8 cellular contexts compared by ENCODE assay signal in genomic region chr11:46120361-46120710, GRCh38. TPM values are rescaled to one million over a fixed set of nuclear protein-coding genes. Genes with fewer than 3 reads are reported as not detected.
A peak's percentile ranks its signal among the peaks of the same experiment; 100 is the strongest.
DNase-seq lines count a peak whose midpoint lies in the region; ATAC-seq and TF ChIP-seq lines count a peak whose summit lies in the region.

No MANE protein-coding gene starts in this region.

- H3K27me3 Mint-ChIP-seq in T-helper 1 cell treated with Interleukin-12 subunit alpha and Interleukin-12 subunit beta and Interleukin-4 antibody, amounts not matched to agents 30 μg/mL and 1 μg/mL, for 36 hours (ENCODE audit: low read depth), result no peaks in the 10 kb centered on the region
- H3K27me3 Mint-ChIP-seq in endothelial cell (ENCODE audit: unreplicated experiment) (peaks cover 8% of the 10 kb centered on the region), natural killer cell (ENCODE audit: low read depth in 2 of 2) (no peaks in the 10 kb centered on the region)

- TF ChIP-seq CTCF in endothelial cell (IDR thresholded peaks at IDR 0.05; ENCODE audit: unreplicated experiment) (no peak), natural killer cell (IDR thresholded peaks at IDR 0.05) (no peak), GM10248 (IDR thresholded peaks at IDR 0.05; ENCODE audit: control extremely low read depth, extremely low read depth, low read depth, missing control alignments) (no peak)

- intact Hi-C loops in natural killer cell (cut with micrococcal nuclease), result loop anchor here (5.0 to 10.0 kb wide), 4 partner anchors 156 to 273 kb away; partner anchors contain the start of genes CRY2, DGKZ and PEX16

- no peaks in the 10 kb centered on the region for H3K36me3 Mint-ChIP-seq in T-helper 1 cell treated with Interleukin-12 subunit alpha and Interleukin-12 subunit beta and Interleukin-4 antibody, amounts not matched to agents 30 μg/mL and 1 μg/mL, for 36 hours (ENCODE audit: low read depth)
- peaks cover 4% of the 10 kb centered on the region for H3K36me3 Mint-ChIP-seq in endothelial cell (ENCODE audit: low read depth, unreplicated experiment)
- H3K36me3 Mint-ChIP-seq in natural killer cell, result no peaks in the 10 kb centered on the region

- CTCF ChIA-PET in GM10248 (lab: Yijun Ruan, JAX), result interaction anchor here (1.0 kb wide), 1 partner anchor 12 kb away, joined by 3 read pairs; no protein-coding TSS in a partner anchor

- H3K4me1 Mint-ChIP-seq in T-helper 1 cell treated with Interleukin-12 subunit alpha and Interleukin-12 subunit beta and Interleukin-4 antibody, amounts not matched to agents 30 μg/mL and 1 μg/mL, for 36 hours (ENCODE audit: low read depth), result peaks cover 37% of the 10 kb centered on the region
- peaks cover 14% of the 10 kb centered on the region for H3K4me1 Mint-ChIP-seq in endothelial cell (ENCODE audit: unreplicated experiment)
- H3K4me1 Mint-ChIP-seq in natural killer cell, result peaks cover 32 to 41% of the 10 kb centered on the region in 2 donors

- peak overlapping the region; percentile 91 for H3K27ac Mint-ChIP-seq in T-helper 1 cell treated with Interleukin-12 subunit alpha and Interleukin-12 subunit beta and Interleukin-4 antibody, amounts not matched to agents 30 μg/mL and 1 μg/mL, for 36 hours
- H3K27ac Mint-ChIP-seq in endothelial cell (ENCODE audit: unreplicated experiment), result no peak overlapping the region
- peak overlapping the region; percentile 97 to 99 for H3K27ac Mint-ChIP-seq in natural killer cell

- POLR2A ChIA-PET in GM10248 (lab: Yijun Ruan, JAX), result interaction anchor here (0.7 kb wide), 1 partner anchor 1549 kb away, joined by 7 read pairs; no protein-coding TSS in a partner anchor

- ATAC-seq in natural killer cell, result no peak
- ATAC-seq in GM21717 (IDR thresholded peaks at IDR 0.05; ENCODE audit: unreplicated experiment), result no peak
- ATAC-seq in HG03460 (IDR thresholded peaks at IDR 0.05; ENCODE audit: unreplicated experiment), result no peak

- peak; percentile 1 for DNase-seq in HK-2 (ENCODE audit: unreplicated experiment)
- peak; percentile 31 for DNase-seq in endothelial cell (ENCODE audit: low spot score)
- DNase-seq in natural killer cell, result peak; percentile 26
- DNase-seq in GM10248 (ENCODE audit: extremely low spot score), result no peak
- DNase-seq in effector CD4-positive, alpha-beta T cell, result no peak

- H3K9me3 Mint-ChIP-seq in T-helper 1 cell treated with Interleukin-12 subunit alpha and Interleukin-12 subunit beta and Interleukin-4 antibody, amounts not matched to agents 30 μg/mL and 1 μg/mL, for 36 hours, result no peaks in the 10 kb centered on the region
- H3K9me3 Mint-ChIP-seq in endothelial cell (ENCODE audit: unreplicated experiment) (no peaks in the 10 kb centered on the region), natural killer cell (no peaks in the 10 kb centered on the region)

- H3K4me3 Mint-ChIP-seq in T-helper 1 cell treated with Interleukin-12 subunit alpha and Interleukin-12 subunit beta and Interleukin-4 antibody, amounts not matched to agents 30 μg/mL and 1 μg/mL, for 36 hours, result peak overlapping the region; percentile 91
- H3K4me3 Mint-ChIP-seq in endothelial cell (ENCODE audit: unreplicated experiment) (peak overlapping the region; percentile 94), natural killer cell (peak overlapping the region; percentile 87)

RNA-seq across cellular contexts. Expression of gene PHF21A, which starts 0.9 kb away (rescaled TPM):
- total RNA-seq in endothelial cell (ENCODE audit: unreplicated experiment) (52.8 TPM), natural killer cell (100 to 1,000 TPM; 138 to 147 (median 139) TPM)

Comparison
In these comparisons a context has a peak if more than half of its experiments do, and no peak if none do; other contexts are left out.
1. DNase-seq: peak in HK-2 (single experiment), endothelial cell (single experiment) and natural killer cell (single experiment); none in GM10248 (single experiment) and effector CD4-positive, alpha-beta T cell (single experiment).
2. Peak in every context shown above with its lines, with median percentiles within 50 percentile points of each other: H3K4me3 Mint-ChIP-seq.